ENCODE assay signal across 8 cellular contexts in genomic region chr3:57079221-57079831, GRCh38. TPM values are rescaled to one million over a fixed set of nuclear protein-coding genes. Genes with fewer than 3 reads are reported as not detected.
DNase-seq lines count a peak whose midpoint lies in the region; ATAC-seq and TF ChIP-seq lines count a peak whose summit lies in the region.

No MANE protein-coding gene starts in this region.

- H3K4me3 ChIP-seq in GM23248 = peak overlapping the region; percentile 76
- peak overlapping the region; percentile 74 for H3K4me3 ChIP-seq in fibroblast of pulmonary artery (replicated peaks; ENCODE audit: low read depth, low read length)

- no peaks in the 10 kb centered on the region for H3K4me1 ChIP-seq in GM23248 (ENCODE audit: insufficient read depth)

- 3 to 5% methylated on average over 34 to 37 of the region's 59 CpGs for WGBS in GM23248 (ENCODE audit: low coverage in 1 of 2, low lambda C conversion rate in 2 of 2, missing lambda C conversion rate in 2 of 2), 2 experiments

- H4K20me1 ChIP-seq in GM23248 (ENCODE audit: insufficient read depth) = no peaks in the 10 kb centered on the region

- H2AFZ ChIP-seq in GM23248 = peak overlapping the region; percentile 88

- H3K27ac Mint-ChIP-seq in nephron = peak overlapping the region in 1 of 3 experiments; percentile 77
- H3K27ac Mint-ChIP-seq in HFFc6 = no peak overlapping the region

- H3K9me3 ChIP-seq in GM23248 (ENCODE audit: low read depth) = no peaks in the 10 kb centered on the region

- peaks cover 7% of the 10 kb centered on the region for H3K36me3 Mint-ChIP-seq in nephron (ENCODE audit: low read depth)
- H3K36me3 Mint-ChIP-seq in HFFc6 (ENCODE audit: low read depth) = no peaks in the 10 kb centered on the region

- no peaks in the 10 kb centered on the region for H3K9me2 ChIP-seq in GM23248 (ENCODE audit: insufficient read depth)

- peak overlapping the region; percentile 62 for H3K9ac ChIP-seq in GM23248

- in situ Hi-C loops in GM23248 (cut with MboI) = no loop called here

- TF ChIP-seq CTCF in fibroblast of pulmonary artery (IDR thresholded peaks at IDR 0.05; ENCODE audit: low read length, missing control alignments) (no peak), nephron (IDR thresholded peaks at IDR 0.05; ENCODE audit: unreplicated experiment in 3 of 3) (no peak), HFFc6 (IDR thresholded peaks at IDR 0.05) (no peak)

- no peaks in the 10 kb centered on the region for H3K27me3 Mint-ChIP-seq in nephron (ENCODE audit: low read depth)
- peaks cover 45% of the 10 kb centered on the region for H3K27me3 Mint-ChIP-seq in HFFc6 (ENCODE audit: insufficient read depth)

- no peaks in the 10 kb centered on the region for H3K36me3 ChIP-seq in GM23248 (ENCODE audit: low read depth)

- H3F3A ChIP-seq in GM23248 (ENCODE audit: insufficient read depth) = no peaks in the 10 kb centered on the region

- no peaks in the 10 kb centered on the region for H3K9me3 Mint-ChIP-seq in nephron
- no peaks in the 10 kb centered on the region for H3K9me3 Mint-ChIP-seq in HFFc6

- peak overlapping the region; percentile 78 for H3K4me2 ChIP-seq in GM23248 (ENCODE audit: unreplicated experiment)

- H3K27ac ChIP-seq in GM23248 = no peak overlapping the region

- H3K4me1 Mint-ChIP-seq in nephron (peaks cover 40% of the 10 kb centered on the region), HFFc6 (ENCODE audit: low read depth) (no peaks in the 10 kb centered on the region)

- H3K4me3 Mint-ChIP-seq in nephron (peak overlapping the region; percentile 80 to 88 (median 81)), HFFc6 (no peak overlapping the region)

- no peaks in the 10 kb centered on the region for H3K27me3 ChIP-seq in GM23248 (replicated peaks; ENCODE audit: insufficient read depth)

- H3K79me2 ChIP-seq in GM23248 (ENCODE audit: insufficient read depth) = no peaks in the 10 kb centered on the region

- DNase-seq in AG20443 (ENCODE audit: low spot score) = peak; percentile 79
- DNase-seq in GM23248 = peak; percentile 60
- DNase-seq in fibroblast of pulmonary artery (ENCODE audit: low read depth) = no peak
- DNase-seq in HFFc6 = no peak
- no peak for DNase-seq in NCI-H1436 (lab: John Stamatoyannopoulos, UW)

- ATAC-seq in SK-N-SH treated with all-trans-retinoic acid at 6 μM for 48 hours = peak; percentile 79
- no peak for ATAC-seq in HG02970 (IDR thresholded peaks at IDR 0.05; ENCODE audit: low FRiP score, unreplicated experiment)

TF ChIP-seq in SK-N-SH treated with all-trans-retinoic acid at 6 μM for 48 hours, 23 proteins besides CTCF, POLR2A, EP300 and RAD21:
- TF ChIP-seq OSR1 (CRISPR knock-in tag; IDR thresholded peaks at IDR 0.05) = no peak
- TF ChIP-seq ZNF565 (CRISPR knock-in tag; conservative IDR thresholded peaks at IDR 0.05; ENCODE audit: low read depth) = no peak
- no peak for TF ChIP-seq TSHZ2 (CRISPR knock-in tag; IDR thresholded peaks at IDR 0.05)
- TF ChIP-seq ISL1 (CRISPR knock-in tag; IDR thresholded peaks at IDR 0.05) = no peak
- TF ChIP-seq ZFP3 (CRISPR knock-in tag; IDR thresholded peaks at IDR 0.05) = no peak
- no peak for TF ChIP-seq ARNTL (CRISPR knock-in tag; IDR thresholded peaks at IDR 0.05; ENCODE audit: borderline replicate concordance, low read depth)
- TF ChIP-seq CSRNP3 (CRISPR knock-in tag; IDR thresholded peaks at IDR 0.05) = no peak
- TF ChIP-seq PATZ1 (CRISPR knock-in tag; IDR thresholded peaks at IDR 0.05; ENCODE audit: borderline replicate concordance) = no peak
- TF ChIP-seq CSDC2 (CRISPR knock-in tag; IDR thresholded peaks at IDR 0.05) = no peak
- no peak for TF ChIP-seq BACH2 (CRISPR knock-in tag; IDR thresholded peaks at IDR 0.05; ENCODE audit: borderline replicate concordance)
- no peak for TF ChIP-seq RARB (CRISPR knock-in tag; IDR thresholded peaks at IDR 0.05)
- no peak for TF ChIP-seq ZC3H10 (CRISPR knock-in tag; IDR thresholded peaks at IDR 0.05)
- TF ChIP-seq ZNF8 (CRISPR knock-in tag; IDR thresholded peaks at IDR 0.05) = no peak
- no peak for TF ChIP-seq CREB5 (CRISPR knock-in tag; IDR thresholded peaks at IDR 0.05; ENCODE audit: low read depth)
- no peak for TF ChIP-seq TCF4 (CRISPR knock-in tag; IDR thresholded peaks at IDR 0.05; ENCODE audit: borderline replicate concordance)
- TF ChIP-seq PPARA (CRISPR knock-in tag; IDR thresholded peaks at IDR 0.05; ENCODE audit: borderline replicate concordance) = no peak

RNA-seq across cellular contexts. Expression of gene SPATA12, which starts 18.9 kb away (rescaled TPM):
- not detected in 2 replicates for total RNA-seq in GM23248 (2014; rRNA removed; shearing (Covaris generic))
- polyA plus RNA-seq in GM23248 (2016; fragmentation: Nextera tagmentation; extraction: Ambion mirVana) = not detected in 2 replicates
- total RNA-seq in HFFc6 (2021; fragmentation: NEBNext Ultra II Directional; extraction: Animal tissue kit (Norgen Biotek cat#: 25700)) = not detected

Comparison
In these comparisons a context has a peak if more than half of its experiments do, and no peak if none do; other contexts are left out.
1. DNase-seq: peak in AG20443 (single experiment) and GM23248 (single experiment); none in fibroblast of pulmonary artery (single experiment), HFFc6 (single experiment) and NCI-H1436 (single experiment).